Comparison of ENCODE assay signal across 8 cellular contexts in genomic region chr16:72371307-72372081, GRCh38.
A peak's percentile ranks its signal among the peaks of the same experiment; 100 is the strongest.
DNase-seq lines count a peak whose midpoint lies in the region; TF ChIP-seq lines count a peak whose summit lies in the region.

No MANE protein-coding gene starts in this region.

- H3K9ac ChIP-seq in adipocyte (ENCODE audit: low read length), result no peak overlapping the region

- H3K36me3 Mint-ChIP-seq in HFFc6 (ENCODE audit: low read depth), result peaks cover 8% of the 10 kb centered on the region; the same call in 1 of the 2 replicates

- H3K4me1 Mint-ChIP-seq in HFFc6 (ENCODE audit: low read depth), result peaks cover 24% of the 10 kb centered on the region

- H3K36me3 ChIP-seq in adipocyte (ENCODE audit: control insufficient read depth, insufficient read depth, low read length, severe bottlenecking) (no peaks in the 10 kb centered on the region), tibial artery (no peaks in the 10 kb centered on the region)
- no peaks in the 10 kb centered on the region for H3K36me3 ChIP-seq in effector memory CD4-positive, alpha-beta T cell (ENCODE audit: control insufficient read depth, insufficient read depth, low read length)

- peaks cover 2% of the 10 kb centered on the region; the same call in 1 of the 2 replicates for H3K27me3 Mint-ChIP-seq in HFFc6 (ENCODE audit: insufficient read depth)

- no peaks in the 10 kb centered on the region for H3K27me3 ChIP-seq in adipocyte (replicated peaks; ENCODE audit: control insufficient read depth, insufficient read depth, low read length)
- no peaks in the 10 kb centered on the region for H3K27me3 ChIP-seq in tibial artery
- no peaks in the 10 kb centered on the region for H3K27me3 ChIP-seq in effector memory CD4-positive, alpha-beta T cell (replicated peaks; ENCODE audit: control insufficient read depth, insufficient read depth, low read length, poor library complexity, severe bottlenecking)

- H3K9me3 Mint-ChIP-seq in HFFc6, result peaks cover 5% of the 10 kb centered on the region

- DNase-seq in ACHN (peak; percentile 87), HFFc6 (peak; percentile 8), adipocyte (ENCODE audit: low read depth) (peak; percentile 17), iris pigment epithelial cell (ENCODE audit: low read depth) (peak; percentile 79), SIG-M5 (lab: John Stamatoyannopoulos, UW) (no peak), NCI-H524 (lab: John Stamatoyannopoulos, UW) (no peak), tibial artery (no peak)
- no peak for DNase-seq in effector memory CD4-positive, alpha-beta T cell

- H3K4me3 Mint-ChIP-seq in HFFc6, result peak overlapping the region; percentile 55

- no peak overlapping the region for H3K27ac ChIP-seq in tibial artery
- H3K27ac ChIP-seq in effector memory CD4-positive, alpha-beta T cell (ENCODE audit: insufficient read depth, low read length, poor library complexity, severe bottlenecking), result no peak overlapping the region

- in situ Hi-C loops in ACHN (cut with HindIII; ENCODE audit: low pct_ligation_motif_present, low pct_unique_long_range_greater_than_20kb, low sequenced_read_pairs), result no loop called here

- H3K9me3 ChIP-seq in adipocyte (ENCODE audit: control insufficient read depth, low read length) (peaks cover 12% of the 10 kb centered on the region), tibial artery (peaks cover 0 to 1% (median 0%) of the 10 kb centered on the region in 3 donors)
- no peaks in the 10 kb centered on the region for H3K9me3 ChIP-seq in effector memory CD4-positive, alpha-beta T cell (ENCODE audit: control insufficient read depth, low read length)

- TF ChIP-seq CTCF in HFFc6 (IDR thresholded peaks at IDR 0.05) (no peak), tibial artery (IDR thresholded peaks at IDR 0.05) (no peak)

- H3K4me1 ChIP-seq in adipocyte (ENCODE audit: control insufficient read depth, insufficient read depth, low read length), result peaks cover 16% of the 10 kb centered on the region
- H3K4me1 ChIP-seq in tibial artery, result no peaks in the 10 kb centered on the region
- H3K4me1 ChIP-seq in effector memory CD4-positive, alpha-beta T cell (ENCODE audit: control insufficient read depth, insufficient read depth, low read length, poor library complexity, severe bottlenecking), result no peaks in the 10 kb centered on the region

- peak overlapping the region; percentile 81 for H3K27ac Mint-ChIP-seq in HFFc6

- intact Hi-C loops in tibial artery (cut with DNase I; ENCODE audit: low total_unique reads), result no loop called here

- no peak overlapping the region for H3K4me3 ChIP-seq in adipocyte (ENCODE audit: low read length)
- no peak overlapping the region for H3K4me3 ChIP-seq in tibial artery
- H3K4me3 ChIP-seq in effector memory CD4-positive, alpha-beta T cell (ENCODE audit: insufficient read depth, low read depth, low read length, poor library complexity, severe bottlenecking), result no peak overlapping the region

Comparison
In these comparisons a context has a peak if more than half of its experiments do, and no peak if none do; other contexts are left out.
1. DNase-seq: peak in ACHN (single experiment), HFFc6 (single experiment), adipocyte (single experiment) and iris pigment epithelial cell (single experiment); none in SIG-M5 (single experiment), NCI-H524 (0 of 2), tibial artery (0 of 2) and effector memory CD4-positive, alpha-beta T cell (0 of 3).